29 cellular contexts compared by ENCODE assay signal in genomic region chrX:65093658-65094057, GRCh38. TPM values are rescaled to one million over a fixed set of nuclear protein-coding genes. Genes with fewer than 3 reads are reported as not detected.
"Had no signal": no experiment of that assay in that cellular context is flagged by ENCODE, and none has a peak within 500 bp of the region (broad histone marks: within the 10 kb centered on the region; RNA-seq: fewer than 3 reads in every experiment).

No MANE protein-coding gene starts in this region.

- H3K4me1 Mint-ChIP-seq: activated T-helper 17 cell treated with anti-CD3 and anti-CD28 coated beads, Interleukin-2, amount 50 U/mL, for 72 hours; central memory CD8-positive, alpha-beta T cell; T-helper 17 cell had no signal

- H3K27me3 ChIP-seq: brain microvascular endothelial cell had no signal

- DNase-seq: activated B cell treated with CpG ODN at 0.5 μM for 24 hours; activated CD4-positive, alpha-beta T cell treated with anti-CD3 and anti-CD28 coated beads for 48 hours; activated CD4-positive, alpha-beta T cell treated with anti-CD3 and anti-CD28 coated beads, Interleukin-2, amount 50 U/mL, for 1 hour; activated CD4-positive, alpha-beta T cell treated with anti-CD3 and anti-CD28 coated beads, Interleukin-2, amount 50 U/mL, for 48 hours; activated CD8-positive, alpha-beta memory T cell treated with anti-CD3 and anti-CD28 coated beads for 24 hours; activated CD8-positive, alpha-beta T cell treated with anti-CD3 and anti-CD28 coated beads for 36 hours; activated effector memory CD4-positive, alpha-beta T cell treated with Interleukin-2 at 50 U/mL for 16 hours; activated gamma-delta T cell treated with Interleukin-2 at 50 U/mL for 16 hours; activated naive CD4-positive, alpha-beta T cell treated with anti-CD3 and anti-CD28 coated beads, Interleukin-2, amount 50 U/mL, for 16 hours; activated naive CD4-positive, alpha-beta T cell treated with Interleukin-2 at 50 U/mL for 16 hours; activated T-cell treated with anti-CD3 and anti-CD28 coated beads, Interleukin-2, amount 50 U/mL, for 4 hours; amniotic stem cell; anterior cingulate cortex; brain microvascular endothelial cell; effector CD8-positive, alpha-beta T cell; foreskin fibroblast; T-helper 1 cell; T-helper 17 cell; T1000; WERI-Rb-1 had no signal

- H3K36me3 ChIP-seq: brain microvascular endothelial cell, WERI-Rb-1 had no signal

- H3K4me3 Mint-ChIP-seq: activated B cell treated with CpG ODN at 0.5 μM for 24 hours; activated CD8-positive, alpha-beta T cell treated with anti-CD3 and anti-CD28 coated beads for 36 hours; activated naive CD8-positive, alpha-beta T cell; activated T-cell treated with anti-CD3 and anti-CD28 coated beads, Interleukin-2, amount 50 U/mL, for 4 hours; activated T-helper 17 cell treated with anti-CD3 and anti-CD28 coated beads, Interleukin-2, amount 50 U/mL, for 72 hours; central memory CD8-positive, alpha-beta T cell; T-helper 17 cell; T-helper 2 cell treated with Interferon-gamma antibody and Interleukin-4, amounts not matched to agents 5 μg/mL and 100 μg/mL, for 36 hours had no signal

- H3K27ac ChIP-seq: brain microvascular endothelial cell, WERI-Rb-1 had no signal

- FAIRE-seq: bronchial epithelial cell, frontal cortex had no signal

- ATAC-seq: activated CD4-positive, CD25-positive, alpha-beta regulatory T cell treated with anti-CD3 and anti-CD28 coated beads, Interleukin-2, amount 50 U/mL, for 24 hours; activated CD8-positive, alpha-beta T cell treated with anti-CD3 and anti-CD28 coated beads for 36 hours; activated T-cell treated with anti-CD3 and anti-CD28 coated beads, Interleukin-2, amount 50 U/mL, for 4 hours; activated T-helper 17 cell treated with anti-CD3 and anti-CD28 coated beads, Interleukin-2, amount 50 U/mL, for 72 hours; esophagus mucosa; T-helper 17 cell had no signal

- H3K27ac Mint-ChIP-seq: activated B cell treated with CpG ODN at 0.5 μM for 24 hours; activated CD8-positive, alpha-beta T cell treated with anti-CD3 and anti-CD28 coated beads for 36 hours; activated naive CD8-positive, alpha-beta T cell; activated T-helper 17 cell treated with anti-CD3 and anti-CD28 coated beads, Interleukin-2, amount 50 U/mL, for 72 hours; T-helper 17 cell; T-helper 2 cell treated with Interferon-gamma antibody and Interleukin-4, amounts not matched to agents 5 μg/mL and 100 μg/mL, for 36 hours had no signal

- H3K27me3 Mint-ChIP-seq: activated B cell treated with CpG ODN at 0.5 μM for 24 hours; activated CD8-positive, alpha-beta T cell treated with anti-CD3 and anti-CD28 coated beads for 36 hours; activated naive CD8-positive, alpha-beta T cell; activated T-helper 17 cell treated with anti-CD3 and anti-CD28 coated beads, Interleukin-2, amount 50 U/mL, for 72 hours; central memory CD8-positive, alpha-beta T cell; T-helper 17 cell had no signal

RNA-seq across cellular contexts. Expression of gene ZC3H12B, which starts 59.0 kb away (rescaled TPM):
- total RNA-seq: bronchial epithelial cell, dermis microvascular lymphatic vessel endothelial cell had no signal
